Comparison of ENCODE assay signal across 11 cellular contexts in genomic region chr11:103898577-103899336, GRCh38.
A peak's percentile ranks its signal among the peaks of the same experiment; 100 is the strongest.
DNase-seq lines count a peak whose midpoint lies in the region; ATAC-seq and TF ChIP-seq lines count a peak whose summit lies in the region.
"Had no signal": no experiment of that assay in that cellular context is flagged by ENCODE, and none has a peak within 500 bp of the region (broad histone marks: within the 10 kb centered on the region; RNA-seq: fewer than 3 reads in every experiment).

No MANE protein-coding gene starts in this region.

- DNase-seq in GM12865 (ENCODE audit: low read depth) (peak; percentile 89), left lobe of liver (ENCODE audit: low spot score) (no peak), brain microvascular endothelial cell (no peak), dermis blood vessel endothelial cell (no peak)
- DNase-seq in stimulated activated CD4-positive, alpha-beta T cell treated with anti-CD3 and anti-CD28 coated beads, Interleukin-4, amount 100 ng/mL, for 24 hours, result no peak
- DNase-seq: activated CD4-positive, alpha-beta T cell treated with anti-CD3 and anti-CD28 coated beads for 48 hours; dorsolateral prefrontal cortex; SHP77 had no signal

- no peak overlapping the region for H3K27ac ChIP-seq in brain microvascular endothelial cell
- H3K27ac ChIP-seq: dorsolateral prefrontal cortex had no signal

- H3K4me3 ChIP-seq in GM12865 (ENCODE audit: low read depth, low read length) (peak overlapping the region; percentile 22; the same call in 1 of the 2 replicates), brain microvascular endothelial cell (ENCODE audit: low read depth, low read length) (no peak overlapping the region)
- H3K4me3 ChIP-seq: dorsolateral prefrontal cortex had no signal

- ATAC-seq in GM19455 (IDR thresholded peaks at IDR 0.05; ENCODE audit: unreplicated experiment) (peak; percentile 74), HG02938 (IDR thresholded peaks at IDR 0.05; ENCODE audit: unreplicated experiment) (peak; percentile 76), HG03575 (IDR thresholded peaks at IDR 0.05; ENCODE audit: extremely low read depth, insufficient number of reproducible peaks, low FRiP score, unreplicated experiment) (peak; percentile 45), left lobe of liver (no peak)

- no peak for TF ChIP-seq CTCF in GM12865 (IDR thresholded peaks at IDR 0.05; ENCODE audit: insufficient read depth, low read depth, low read length, missing control alignments)
- no peak for TF ChIP-seq CTCF in brain microvascular endothelial cell (IDR thresholded peaks at IDR 0.05; ENCODE audit: low read depth, low read length, missing control alignments)

- H3K27me3 ChIP-seq in brain microvascular endothelial cell (replicated peaks), result no peaks in the 10 kb centered on the region
- H3K27me3 ChIP-seq: dorsolateral prefrontal cortex had no signal

- no peaks in the 10 kb centered on the region for H3K36me3 ChIP-seq in brain microvascular endothelial cell (replicated peaks)

- in situ Hi-C loops in brain microvascular endothelial cell (cut with HindIII; ENCODE audit: low pct_ligation_motif_present, low sequenced_read_pairs), result no loop called here
